Comparison of ENCODE assay signal across 12 cellular contexts in genomic region chrX:40504801-40505605, GRCh38.
DNase-seq lines count a peak whose midpoint lies in the region; ATAC-seq and TF ChIP-seq lines count a peak whose summit lies in the region.
"Had no signal": no experiment of that assay in that cellular context is flagged by ENCODE, and none has a peak within 500 bp of the region (broad histone marks: within the 10 kb centered on the region; RNA-seq: fewer than 3 reads in every experiment).

No MANE protein-coding gene starts in this region.

- H3K27me3 Mint-ChIP-seq in GM23338 (ENCODE audit: insufficient read depth, low read depth, poor library complexity), result no peaks in the 10 kb centered on the region

- TF ChIP-seq CTCF in GM23338 (conservative IDR thresholded peaks at IDR 0.05; ENCODE audit: low read depth in 2 of 2) (no peak), SK-N-SH (IDR thresholded peaks at IDR 0.05) (no peak), fibroblast of pulmonary artery (IDR thresholded peaks at IDR 0.05; ENCODE audit: low read length, missing control alignments) (no peak)

- CTCF ChIA-PET in SK-N-SH (lab: Yijun Ruan, JAX), result no interaction called here

- peak; percentile 62 for ATAC-seq in GM23338
- ATAC-seq in HG03196 (IDR thresholded peaks at IDR 0.05; ENCODE audit: unreplicated experiment), result no peak

- H3K36me3 ChIP-seq in GM23338 (ENCODE audit: insufficient read depth) (no peaks in the 10 kb centered on the region), SK-N-SH (replicated peaks in 1 of 2; ENCODE audit: control insufficient read depth in 1 of 2, insufficient read depth in 2 of 2, low read length in 1 of 2) (no peaks in the 10 kb centered on the region)
- H3K36me3 ChIP-seq: thyroid gland had no signal

- POLR2A ChIA-PET in SK-N-SH (lab: Yijun Ruan, JAX), result no interaction called here

- H4K20me1 ChIP-seq in GM23338 (replicated peaks; ENCODE audit: insufficient read depth), result no peaks in the 10 kb centered on the region
- H4K20me1 ChIP-seq in SK-N-SH (ENCODE audit: insufficient read depth), result no peaks in the 10 kb centered on the region

- peak overlapping the region; percentile 70; the same call in 1 of the 2 replicates for H3K27ac Mint-ChIP-seq in GM23338

- no peaks in the 10 kb centered on the region for H3K27me3 ChIP-seq in GM23338 (ENCODE audit: insufficient read depth)
- peaks cover 23% of the 10 kb centered on the region; the same call in 1 of the 2 replicates for H3K27me3 ChIP-seq in SK-N-SH (ENCODE audit: insufficient read depth)
- H3K27me3 ChIP-seq: thyroid gland had no signal

- H3K4me3 ChIP-seq in GM23338 (no peak overlapping the region), SK-N-SH (ENCODE audit: low read depth in 2 of 2, low read length in 1 of 2) (no peak overlapping the region), fibroblast of pulmonary artery (replicated peaks; ENCODE audit: low read depth, low read length) (no peak overlapping the region)
- H3K4me3 ChIP-seq: thyroid gland had no signal

- no peaks in the 10 kb centered on the region for H3K9me3 ChIP-seq in SK-N-SH
- H3K9me3 ChIP-seq: thyroid gland had no signal

- no peak overlapping the region for H3K27ac ChIP-seq in GM23338 (ENCODE audit: low read depth)
- H3K27ac ChIP-seq in SK-N-SH (ENCODE audit: low read depth in 2 of 2, low read length in 1 of 2), result no peak overlapping the region
- H3K27ac ChIP-seq: thyroid gland had no signal

- 0 out of 2 replicates have a peak, but pooled peaks cover 3% of the 10 kb centered on the region for H3K4me1 ChIP-seq in GM23338 (ENCODE audit: insufficient read depth)
- H3K4me1 ChIP-seq in SK-N-SH (ENCODE audit: control insufficient read depth in 1 of 2, insufficient read depth in 2 of 2, low read depth in 1 of 2, low read length in 1 of 2), result no peaks in the 10 kb centered on the region; a peak in 1 of 4 replicates

- WGBS in SK-N-SH (ENCODE audit: low lambda C conversion rate), result 22% methylated on average over 5 of the region's 5 CpGs

- DNase-seq in GM23338 (ENCODE audit: low spot score), result peak; percentile 23
- no peak for DNase-seq in SK-N-SH
- peak; percentile 50 for DNase-seq in fibroblast of pulmonary artery (ENCODE audit: low read depth)
- peak; percentile 56 for DNase-seq in stromal cell of bone marrow (ENCODE audit: low read depth)
- DNase-seq in NCI-H146 treated with DMSO at 0.1 percent for 48 hours (lab: John Stamatoyannopoulos, UW; ENCODE audit: unreplicated experiment), result no peak
- DNase-seq in retina, result no peak
- DNase-seq: activated T-cell treated with anti-CD3 and anti-CD28 coated beads for 4 hours; central memory CD4-positive, alpha-beta T cell; DND-41; NCI-H1417; thyroid gland had no signal

- H3K4me2 ChIP-seq in GM23338 (no peak overlapping the region), SK-N-SH (no peak overlapping the region)

- H3K79me2 ChIP-seq in GM23338 (replicated peaks; ENCODE audit: insufficient read depth) (no peaks in the 10 kb centered on the region), SK-N-SH (ENCODE audit: insufficient read depth) (no peaks in the 10 kb centered on the region)

- H3K9me2 ChIP-seq in GM23338 (ENCODE audit: insufficient read depth) (no peaks in the 10 kb centered on the region), SK-N-SH (no peaks in the 10 kb centered on the region)

- no peak overlapping the region for H2AFZ ChIP-seq in GM23338
- no peak overlapping the region for H2AFZ ChIP-seq in SK-N-SH (ENCODE audit: low read depth)

- TF ChIP-seq RAD21 in SK-N-SH (IDR thresholded peaks at IDR 0.05; ENCODE audit: low read length), result no peak

- H3K4me3 Mint-ChIP-seq in GM23338, result no peak overlapping the region

- no peaks in the 10 kb centered on the region for H3F3A ChIP-seq in GM23338 (replicated peaks; ENCODE audit: low read depth)
- H3F3A ChIP-seq in SK-N-SH (replicated peaks; ENCODE audit: insufficient read depth), result no peaks in the 10 kb centered on the region

- peaks cover 7% of the 10 kb centered on the region; the same call in 2 of the 3 replicates for H3K4me1 Mint-ChIP-seq in GM23338

- no peaks in the 10 kb centered on the region for H3K9me3 Mint-ChIP-seq in GM23338

- no peak overlapping the region for H3K9ac ChIP-seq in SK-N-SH

- TF ChIP-seq EP300 in SK-N-SH (IDR thresholded peaks at IDR 0.05; ENCODE audit: borderline replicate concordance in 1 of 2, low read depth in 1 of 2, low read length in 1 of 2), result peak in 1 of 2 experiments; percentile 65; a peak in 1 of 4 replicates

- no peaks in the 10 kb centered on the region for H3K36me3 Mint-ChIP-seq in GM23338 (ENCODE audit: low read depth)

TF ChIP-seq in GM23338, 12 proteins besides CTCF, POLR2A, EP300 and RAD21 (continues in another document):
- TF ChIP-seq REST (IDR thresholded peaks at IDR 0.05; ENCODE audit: unreplicated experiment) (no peak), JUNB (IDR thresholded peaks at IDR 0.05; ENCODE audit: unreplicated experiment) (no peak), EZH2 (IDR thresholded peaks at IDR 0.05; ENCODE audit: low read depth, unreplicated experiment) (no peak), ETS1 (IDR thresholded peaks at IDR 0.05) (no peak), NANOG (IDR thresholded peaks at IDR 0.05; ENCODE audit: borderline replicate concordance) (no peak)

TF ChIP-seq in SK-N-SH, 30 proteins besides CTCF, POLR2A, EP300 and RAD21:
- TF ChIP-seq NFIC (IDR thresholded peaks at IDR 0.05; ENCODE audit: borderline replicate concordance), result peak; percentile 69
- peak; percentile 81; the same call in 1 of the 2 replicates for TF ChIP-seq TEAD4 (IDR thresholded peaks at IDR 0.05; ENCODE audit: borderline replicate concordance, insufficient read depth)
- TF ChIP-seq GATA2 (CRISPR knock-in tag; IDR thresholded peaks at IDR 0.05), result no peak
- no peak for TF ChIP-seq RFX5 (IDR thresholded peaks at IDR 0.05; ENCODE audit: low read length)
- no peak for TF ChIP-seq IRF3 (IDR thresholded peaks at IDR 0.05; ENCODE audit: low read depth, low read length)
- TF ChIP-seq MAX (IDR thresholded peaks at IDR 0.05; ENCODE audit: low read depth), result no peak
- TF ChIP-seq REST (IDR thresholded peaks at IDR 0.05; ENCODE audit: low read depth, low read length), result no peak
- peak; percentile 61 for TF ChIP-seq TCF12 (IDR thresholded peaks at IDR 0.05)
- TF ChIP-seq NRF1 (IDR thresholded peaks at IDR 0.05; ENCODE audit: low read depth, low read length), result no peak

Comparison
In these comparisons a context has a peak if more than half of its experiments do, and no peak if none do; other contexts are left out.
1. DNase-seq: peak in GM23338 (single experiment), fibroblast of pulmonary artery (single experiment) and stromal cell of bone marrow (single experiment); none in SK-N-SH (single experiment), NCI-H146 treated with DMSO at 0.1 percent for 48 hours (single experiment) and retina (single experiment).